Comparison of ENCODE assay signal across 18 cellular contexts in the genomic region with DNA sequence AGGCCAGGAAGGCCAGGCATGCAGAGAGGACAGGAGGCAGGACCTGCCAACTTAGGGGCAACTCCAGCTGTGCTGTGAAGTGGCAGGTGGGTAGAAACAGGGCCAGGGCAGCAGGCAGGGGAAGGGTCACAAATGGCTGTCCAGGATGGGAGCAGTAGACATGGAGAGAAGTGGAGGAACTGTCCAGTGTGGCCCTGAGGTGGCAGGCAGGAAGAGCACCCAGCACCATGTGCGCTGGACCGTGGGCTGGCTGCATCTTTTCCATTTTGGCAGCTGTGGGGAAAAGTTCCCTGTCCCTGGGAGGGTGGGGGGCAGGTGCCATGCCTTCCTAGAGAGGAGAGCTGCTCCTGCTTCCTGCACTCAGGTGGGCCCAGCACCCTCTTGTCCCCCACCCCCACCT. TPM values are rescaled to one million over a fixed set of nuclear protein-coding genes. Genes with fewer than 3 reads are reported as not detected.
DNase-seq lines count a peak whose midpoint lies in the region; ATAC-seq and TF ChIP-seq lines count a peak whose summit lies in the region.
"Had no signal": no experiment of that assay in that cellular context is flagged by ENCODE, and none has a peak within 500 bp of the region (broad histone marks: within the 10 kb centered on the region; RNA-seq: fewer than 3 reads in every experiment).

No MANE protein-coding gene starts in this region.

- no peak for DNase-seq in activated CD4-positive, alpha-beta T cell treated with anti-CD3 and anti-CD28 coated beads, Interleukin-2, amount 10 ng/mL, durations not matched to agents 24 days and 14 days
- no peak for DNase-seq in activated CD4-positive, alpha-beta T cell treated with anti-CD3 and anti-CD28 coated beads, Interleukin-2, amount 50 U/mL, for 4 hours
- DNase-seq in activated naive CD8-positive, alpha-beta T cell treated with anti-CD3 and anti-CD28 coated beads, Interleukin-2, amount 50 U/mL, for 24 hours = no peak
- DNase-seq in nephron progenitor cell = peak; percentile 33
- DNase-seq: amniotic stem cell; foreskin melanocyte; H7; NCI-H1092; NCI-H2107; NCI-H526 treated with DMSO at 0.1 percent for 48 hours; PC-9; stimulated activated CD4-positive, alpha-beta T cell treated with anti-CD3 and anti-CD28 coated beads, Interleukin-2, amount 100 ng/mL, for 48 hours; trophoblast cell had no signal

- intact Hi-C loops in activated CD4-positive, alpha-beta T cell treated with anti-CD3 and anti-CD28 coated beads, Interleukin-2, amount 10 ng/mL, durations not matched to agents 24 days and 14 days (cut with micrococcal nuclease) = no loop called here

- TF ChIP-seq CTCF in nephron progenitor cell (IDR thresholded peaks at IDR 0.05) = no peak

- no peak overlapping the region for H3K4me3 Mint-ChIP-seq in activated CD4-positive, alpha-beta T cell treated with anti-CD3 and anti-CD28 coated beads, Interleukin-2, amount 10 ng/mL, durations not matched to agents 24 days and 14 days
- H3K4me3 Mint-ChIP-seq in IgD-negative memory B cell (peak overlapping the region in 1 of 4 donors; percentile 80), nephron progenitor cell (no peak overlapping the region)
- H3K4me3 Mint-ChIP-seq in activated naive CD8-positive, alpha-beta T cell treated with anti-CD3 and anti-CD28 coated beads, Interleukin-2, amount 50 U/mL, for 24 hours = no peak overlapping the region

- no peaks in the 10 kb centered on the region for H3K27me3 Mint-ChIP-seq in activated CD4-positive, alpha-beta T cell treated with anti-CD3 and anti-CD28 coated beads, Interleukin-2, amount 10 ng/mL, durations not matched to agents 24 days and 14 days
- H3K27me3 Mint-ChIP-seq in IgD-negative memory B cell = peaks cover 1% of the 10 kb centered on the region
- no peaks in the 10 kb centered on the region for H3K27me3 Mint-ChIP-seq in activated naive CD8-positive, alpha-beta T cell treated with anti-CD3 and anti-CD28 coated beads, Interleukin-2, amount 50 U/mL, for 24 hours
- peaks cover 4% of the 10 kb centered on the region for H3K27me3 Mint-ChIP-seq in nephron progenitor cell (ENCODE audit: low read depth, poor library complexity)

- peaks cover 80% of the 10 kb centered on the region for H3K4me1 Mint-ChIP-seq in activated CD4-positive, alpha-beta T cell treated with anti-CD3 and anti-CD28 coated beads, Interleukin-2, amount 10 ng/mL, durations not matched to agents 24 days and 14 days
- H3K4me1 Mint-ChIP-seq in IgD-negative memory B cell = peaks cover 45 to 61% (median 59%) of the 10 kb centered on the region in 3 donors
- peaks cover 87% of the 10 kb centered on the region for H3K4me1 Mint-ChIP-seq in activated naive CD8-positive, alpha-beta T cell treated with anti-CD3 and anti-CD28 coated beads, Interleukin-2, amount 50 U/mL, for 24 hours
- peaks cover 10% of the 10 kb centered on the region for H3K4me1 Mint-ChIP-seq in nephron progenitor cell

- ATAC-seq in activated naive CD8-positive, alpha-beta T cell treated with anti-CD3 and anti-CD28 coated beads, Interleukin-2, amount 50 U/mL, for 24 hours = no peak
- ATAC-seq in HG02938 (IDR thresholded peaks at IDR 0.05; ENCODE audit: unreplicated experiment) = no peak
- no peak for ATAC-seq in HG02870 (IDR thresholded peaks at IDR 0.05; ENCODE audit: unreplicated experiment)
- no peak for ATAC-seq in GM21717 (IDR thresholded peaks at IDR 0.05; ENCODE audit: unreplicated experiment)
- ATAC-seq: sciatic nerve had no signal

- H3K27ac Mint-ChIP-seq in activated CD4-positive, alpha-beta T cell treated with anti-CD3 and anti-CD28 coated beads, Interleukin-2, amount 10 ng/mL, durations not matched to agents 24 days and 14 days = peak overlapping the region; percentile 59
- peak overlapping the region; percentile 75 to 98 (median 97) for H3K27ac Mint-ChIP-seq in IgD-negative memory B cell
- peak overlapping the region; percentile 61 for H3K27ac Mint-ChIP-seq in activated naive CD8-positive, alpha-beta T cell treated with anti-CD3 and anti-CD28 coated beads, Interleukin-2, amount 50 U/mL, for 24 hours
- no peak overlapping the region for H3K27ac Mint-ChIP-seq in nephron progenitor cell

- H3K36me3 Mint-ChIP-seq in activated CD4-positive, alpha-beta T cell treated with anti-CD3 and anti-CD28 coated beads, Interleukin-2, amount 10 ng/mL, durations not matched to agents 24 days and 14 days (ENCODE audit: low read depth) = peaks cover 64% of the 10 kb centered on the region
- H3K36me3 Mint-ChIP-seq in IgD-negative memory B cell (peaks cover 8% of the 10 kb centered on the region), nephron progenitor cell (ENCODE audit: low read depth) (peaks cover 42% of the 10 kb centered on the region)
- H3K36me3 Mint-ChIP-seq in activated naive CD8-positive, alpha-beta T cell treated with anti-CD3 and anti-CD28 coated beads, Interleukin-2, amount 50 U/mL, for 24 hours (ENCODE audit: low read depth) = peaks cover 39% of the 10 kb centered on the region

- H3K9me3 Mint-ChIP-seq in activated CD4-positive, alpha-beta T cell treated with anti-CD3 and anti-CD28 coated beads, Interleukin-2, amount 10 ng/mL, durations not matched to agents 24 days and 14 days = no peaks in the 10 kb centered on the region
- H3K9me3 Mint-ChIP-seq in IgD-negative memory B cell (no peaks in the 10 kb centered on the region), nephron progenitor cell (no peaks in the 10 kb centered on the region)
- H3K9me3 Mint-ChIP-seq in activated naive CD8-positive, alpha-beta T cell treated with anti-CD3 and anti-CD28 coated beads, Interleukin-2, amount 50 U/mL, for 24 hours = no peaks in the 10 kb centered on the region

RNA-seq across cellular contexts. Expression of a gene that starts 13.8 kb away (rescaled TPM):
- total RNA-seq in activated CD4-positive, alpha-beta T cell treated with anti-CD3 and anti-CD28 coated beads, Interleukin-2, amount 10 ng/mL, durations not matched to agents 24 days and 14 days = 28.7 and 34.8 TPM in 2 replicates
- polyA plus RNA-seq in IgD-negative memory B cell = 159 TPM

RNA-seq across cellular contexts. Expression of a gene that starts 16.4 kb away (rescaled TPM):
- 19.0 and 20.1 TPM in 2 replicates for total RNA-seq in activated CD4-positive, alpha-beta T cell treated with anti-CD3 and anti-CD28 coated beads, Interleukin-2, amount 10 ng/mL, durations not matched to agents 24 days and 14 days
- polyA plus RNA-seq in IgD-negative memory B cell = 8.0 TPM

RNA-seq across cellular contexts. Expression of a gene that starts 38.7 kb away (rescaled TPM):
- 50.7 and 52.6 TPM in 2 replicates for total RNA-seq in activated CD4-positive, alpha-beta T cell treated with anti-CD3 and anti-CD28 coated beads, Interleukin-2, amount 10 ng/mL, durations not matched to agents 24 days and 14 days
- polyA plus RNA-seq in IgD-negative memory B cell = 24.5 TPM

RNA-seq across cellular contexts. Expression of a gene that starts 51.2 kb away (rescaled TPM):
- 71.6 and 82.3 TPM in 2 replicates for total RNA-seq in activated CD4-positive, alpha-beta T cell treated with anti-CD3 and anti-CD28 coated beads, Interleukin-2, amount 10 ng/mL, durations not matched to agents 24 days and 14 days
- polyA plus RNA-seq in IgD-negative memory B cell = 6.7 TPM
